ENCODE assay signal across 26 cellular contexts in the genomic region with DNA sequence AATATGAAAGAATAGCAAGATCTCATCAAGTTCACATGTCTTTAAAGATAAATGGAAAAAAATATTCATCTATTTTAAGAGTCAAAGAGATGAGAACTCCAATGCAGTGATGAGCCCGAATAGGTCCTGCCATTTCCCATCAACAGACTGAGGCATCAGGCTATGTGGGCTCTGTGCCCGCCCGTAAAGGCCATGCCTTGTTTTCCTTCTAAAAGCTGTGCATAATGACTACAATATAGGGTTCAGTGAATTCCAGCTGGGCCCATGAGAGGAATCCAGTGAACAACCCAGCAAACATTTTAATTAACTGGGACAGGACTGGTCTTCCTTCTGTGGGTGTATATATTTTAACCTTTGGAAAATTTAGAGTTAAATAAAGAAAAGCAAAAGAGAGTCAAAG. TPM values are rescaled to one million over a fixed set of nuclear protein-coding genes. Genes with fewer than 3 reads are reported as not detected.
DNase-seq lines count a peak whose midpoint lies in the region; ATAC-seq and TF ChIP-seq lines count a peak whose summit lies in the region.
"Had no signal": no experiment of that assay in that cellular context is flagged by ENCODE, and none has a peak within 500 bp of the region (broad histone marks: within the 10 kb centered on the region; RNA-seq: fewer than 3 reads in every experiment).

No MANE protein-coding gene starts in this region.

- H3K4me1 Mint-ChIP-seq in activated naive CD4-positive, alpha-beta T cell treated with anti-CD3 and anti-CD28 coated beads, Interleukin-2, amount 50 U/mL, for 24 hours = peaks cover 65% of the 10 kb centered on the region
- peaks cover 56% of the 10 kb centered on the region for H3K4me1 Mint-ChIP-seq in stimulated activated effector memory CD8-positive, alpha-beta T cell treated with anti-CD3 and anti-CD28 coated beads, Interleukin-12 subunit alpha, Interleukin-12 subunit beta, amount 100 ng/mL, for 72 hours

- H3K9me3 ChIP-seq in GM23248 (ENCODE audit: low read depth) (no peaks in the 10 kb centered on the region), adipocyte (ENCODE audit: control insufficient read depth, low read length) (no peaks in the 10 kb centered on the region), Peyer's patch (no peaks in the 10 kb centered on the region)
- H3K9me3 ChIP-seq: adrenal gland; BLaER1 treated with 17β-estradiol and CSF1 and Interleukin-3, amounts not matched to agents 10 nM and 100 nM; lower lobe of right lung; right atrium auricular region; transverse colon had no signal

- H3K9ac ChIP-seq in GM23248 = no peak overlapping the region
- H3K9ac ChIP-seq in adipocyte (ENCODE audit: low read length) = no peak overlapping the region
- H3K9ac ChIP-seq: BLaER1 treated with 17β-estradiol and CSF1 and Interleukin-3, amounts not matched to agents 10 nM and 100 nM; parathyroid adenoma had no signal

- no peak overlapping the region for H2AFZ ChIP-seq in GM23248
- H2AFZ ChIP-seq: parathyroid adenoma had no signal

- H3K79me2 ChIP-seq in GM23248 (ENCODE audit: insufficient read depth) = no peaks in the 10 kb centered on the region
- H3K79me2 ChIP-seq: parathyroid adenoma had no signal

- no peak for DNase-seq in activated naive CD4-positive, alpha-beta T cell (lab: John Stamatoyannopoulos, UW)
- DNase-seq in GM23248 (no peak), adipocyte (ENCODE audit: low read depth) (peak; percentile 38), Peyer's patch (no peak), D341Med (ENCODE audit: low spot score) (no peak)
- DNase-seq in stimulated activated effector memory CD8-positive, alpha-beta T cell treated with anti-CD3 and anti-CD28 coated beads, Interleukin-12 subunit alpha, Interleukin-12 subunit beta, amount 100 ng/mL, for 72 hours (ENCODE audit: low spot score in 2 of 2) = no peak
- DNase-seq: adrenal gland; effector memory CD8-positive, alpha-beta T cell; erythroblast; GOT3; HFFc6; lower lobe of right lung; NCI-H1417 treated with DMSO at 0.1 percent for 48 hours; NCI-H446; NCI-H82; stimulated activated CD4-positive, alpha-beta T cell treated with anti-CD3 and anti-CD28 coated beads, Interleukin-1b, Interleukin-23, amount 100 ng/mL, for 48 hours; T-helper 1 cell; transverse colon had no signal

- ATAC-seq in stimulated activated effector memory CD8-positive, alpha-beta T cell treated with anti-CD3 and anti-CD28 coated beads, Interleukin-12 subunit alpha, Interleukin-12 subunit beta, amount 100 ng/mL, for 72 hours = no peak
- ATAC-seq: effector memory CD8-positive, alpha-beta T cell; lower lobe of right lung had no signal

- H3K4me1 ChIP-seq in GM23248 (ENCODE audit: insufficient read depth) (peaks cover 20% of the 10 kb centered on the region; the same call in 1 of the 2 replicates), adipocyte (ENCODE audit: control insufficient read depth, insufficient read depth, low read length) (peaks cover 10% of the 10 kb centered on the region), Peyer's patch (no peaks in the 10 kb centered on the region)
- H3K4me1 ChIP-seq: adrenal gland, lower lobe of right lung, parathyroid adenoma, right atrium auricular region, transverse colon had no signal

- no peak overlapping the region for H3K27ac ChIP-seq in GM23248
- no peak overlapping the region for H3K27ac ChIP-seq in Peyer's patch
- H3K27ac ChIP-seq: adrenal gland; BLaER1 treated with 17β-estradiol and CSF1 and Interleukin-3, amounts not matched to agents 10 nM and 100 nM; coronary artery; lower lobe of right lung; parathyroid adenoma; right atrium auricular region; RWPE1; transverse colon had no signal

- 76 to 85% methylated on average over 3 of the region's 3 CpGs for WGBS in GM23248 (ENCODE audit: low coverage in 1 of 2, low lambda C conversion rate in 2 of 2, missing lambda C conversion rate in 2 of 2), 2 experiments

- H3K36me3 Mint-ChIP-seq in activated naive CD4-positive, alpha-beta T cell treated with anti-CD3 and anti-CD28 coated beads, Interleukin-2, amount 50 U/mL, for 24 hours = peaks cover 11% of the 10 kb centered on the region
- H3K36me3 Mint-ChIP-seq in stimulated activated effector memory CD8-positive, alpha-beta T cell treated with anti-CD3 and anti-CD28 coated beads, Interleukin-12 subunit alpha, Interleukin-12 subunit beta, amount 100 ng/mL, for 72 hours = peaks cover 100% of the 10 kb centered on the region

- no peaks in the 10 kb centered on the region for H3K9me3 Mint-ChIP-seq in activated naive CD4-positive, alpha-beta T cell treated with anti-CD3 and anti-CD28 coated beads, Interleukin-2, amount 50 U/mL, for 24 hours
- no peaks in the 10 kb centered on the region for H3K9me3 Mint-ChIP-seq in stimulated activated effector memory CD8-positive, alpha-beta T cell treated with anti-CD3 and anti-CD28 coated beads, Interleukin-12 subunit alpha, Interleukin-12 subunit beta, amount 100 ng/mL, for 72 hours
- H3K9me3 Mint-ChIP-seq: activated T-helper 1 cell treated with anti-CD3 and anti-CD28 coated beads, Interleukin-12 subunit alpha, Interleukin-12 subunit beta, Interleukin-2, Interleukin-4 antibody, amounts not matched to agents 30 ng/mL and 10 ng/mL and 1 ng/mL, durations not matched to agents 14 hours and 24 hours and 36 hours; effector memory CD8-positive, alpha-beta T cell; HFFc6 had no signal

- no peak for TF ChIP-seq POLR2A in Peyer's patch (IDR thresholded peaks at IDR 0.05)

- peaks cover 5% of the 10 kb centered on the region; the same call in 1 of the 2 replicates for H3F3A ChIP-seq in GM23248 (ENCODE audit: insufficient read depth)

- peak overlapping the region; percentile 11 for H3K4me2 ChIP-seq in GM23248 (ENCODE audit: unreplicated experiment)
- H3K4me2 ChIP-seq: BLaER1 treated with 17β-estradiol and CSF1 and Interleukin-3, amounts not matched to agents 10 nM and 100 nM; smooth muscle cell had no signal

- H3K27me3 ChIP-seq in GM23248 (replicated peaks; ENCODE audit: insufficient read depth) (no peaks in the 10 kb centered on the region), adipocyte (replicated peaks; ENCODE audit: control insufficient read depth, insufficient read depth, low read length) (no peaks in the 10 kb centered on the region), Peyer's patch (no peaks in the 10 kb centered on the region)
- H3K27me3 ChIP-seq: BLaER1 treated with 17β-estradiol and CSF1 and Interleukin-3, amounts not matched to agents 10 nM and 100 nM; transverse colon had no signal

- no peaks in the 10 kb centered on the region for H3K36me3 ChIP-seq in GM23248 (ENCODE audit: low read depth)
- no peaks in the 10 kb centered on the region for H3K36me3 ChIP-seq in adipocyte (ENCODE audit: control insufficient read depth, insufficient read depth, low read length, severe bottlenecking)
- no peaks in the 10 kb centered on the region for H3K36me3 ChIP-seq in Peyer's patch
- H3K36me3 ChIP-seq: adrenal gland, lower lobe of right lung, right atrium auricular region, transverse colon had no signal

- in situ Hi-C loops in GM23248 (cut with MboI) = no loop called here

- no peaks in the 10 kb centered on the region for H3K9me2 ChIP-seq in GM23248 (ENCODE audit: insufficient read depth)

- H3K27ac Mint-ChIP-seq in activated naive CD4-positive, alpha-beta T cell treated with anti-CD3 and anti-CD28 coated beads, Interleukin-2, amount 50 U/mL, for 24 hours = peak overlapping the region; percentile 76
- H3K27ac Mint-ChIP-seq in stimulated activated effector memory CD8-positive, alpha-beta T cell treated with anti-CD3 and anti-CD28 coated beads, Interleukin-12 subunit alpha, Interleukin-12 subunit beta, amount 100 ng/mL, for 72 hours = peak overlapping the region; percentile 39
- H3K27ac Mint-ChIP-seq: HFFc6 had no signal

- H4K20me1 ChIP-seq in GM23248 (ENCODE audit: insufficient read depth) = no peaks in the 10 kb centered on the region

- H3K4me3 Mint-ChIP-seq in activated naive CD4-positive, alpha-beta T cell treated with anti-CD3 and anti-CD28 coated beads, Interleukin-2, amount 50 U/mL, for 24 hours = no peak overlapping the region
- H3K4me3 Mint-ChIP-seq in stimulated activated effector memory CD8-positive, alpha-beta T cell treated with anti-CD3 and anti-CD28 coated beads, Interleukin-12 subunit alpha, Interleukin-12 subunit beta, amount 100 ng/mL, for 72 hours = no peak overlapping the region
- H3K4me3 Mint-ChIP-seq: activated T-helper 1 cell treated with anti-CD3 and anti-CD28 coated beads, Interleukin-12 subunit alpha, Interleukin-12 subunit beta, Interleukin-2, Interleukin-4 antibody, amounts not matched to agents 30 ng/mL and 10 ng/mL and 1 ng/mL, durations not matched to agents 14 hours and 24 hours and 36 hours; effector memory CD8-positive, alpha-beta T cell; HFFc6 had no signal

- no peaks in the 10 kb centered on the region for H3K27me3 Mint-ChIP-seq in activated naive CD4-positive, alpha-beta T cell treated with anti-CD3 and anti-CD28 coated beads, Interleukin-2, amount 50 U/mL, for 24 hours
- H3K27me3 Mint-ChIP-seq: effector memory CD8-positive, alpha-beta T cell had no signal

- no peak for TF ChIP-seq CTCF in Peyer's patch (IDR thresholded peaks at IDR 0.05)

- H3K4me3 ChIP-seq in GM23248 (no peak overlapping the region), adipocyte (ENCODE audit: low read length) (no peak overlapping the region), Peyer's patch (no peak overlapping the region)
- H3K4me3 ChIP-seq: adrenal gland; BLaER1 treated with 17β-estradiol and CSF1 and Interleukin-3, amounts not matched to agents 10 nM and 100 nM; coronary artery; lower lobe of right lung; right atrium auricular region; smooth muscle cell; transverse colon had no signal

RNA-seq across cellular contexts. Expression of a gene that starts 44.6 kb away (rescaled TPM):
- 1.5 and 3.0 TPM in 2 replicates for total RNA-seq in GM23248 (2014; rRNA removed; shearing (Covaris generic))
- polyA plus RNA-seq in GM23248 (2016; fragmentation: Nextera tagmentation; extraction: Ambion mirVana) = 0.58 and 0.96 TPM in 2 replicates
- total RNA-seq in Peyer's patch = 10 to 100 TPM in 1 of 4 donors, 1 to 10 TPM in 3; 1.6 to 10.7 (median 3.8) TPM
